ENCODE assay signal across 1 cellular context in the genomic region with DNA sequence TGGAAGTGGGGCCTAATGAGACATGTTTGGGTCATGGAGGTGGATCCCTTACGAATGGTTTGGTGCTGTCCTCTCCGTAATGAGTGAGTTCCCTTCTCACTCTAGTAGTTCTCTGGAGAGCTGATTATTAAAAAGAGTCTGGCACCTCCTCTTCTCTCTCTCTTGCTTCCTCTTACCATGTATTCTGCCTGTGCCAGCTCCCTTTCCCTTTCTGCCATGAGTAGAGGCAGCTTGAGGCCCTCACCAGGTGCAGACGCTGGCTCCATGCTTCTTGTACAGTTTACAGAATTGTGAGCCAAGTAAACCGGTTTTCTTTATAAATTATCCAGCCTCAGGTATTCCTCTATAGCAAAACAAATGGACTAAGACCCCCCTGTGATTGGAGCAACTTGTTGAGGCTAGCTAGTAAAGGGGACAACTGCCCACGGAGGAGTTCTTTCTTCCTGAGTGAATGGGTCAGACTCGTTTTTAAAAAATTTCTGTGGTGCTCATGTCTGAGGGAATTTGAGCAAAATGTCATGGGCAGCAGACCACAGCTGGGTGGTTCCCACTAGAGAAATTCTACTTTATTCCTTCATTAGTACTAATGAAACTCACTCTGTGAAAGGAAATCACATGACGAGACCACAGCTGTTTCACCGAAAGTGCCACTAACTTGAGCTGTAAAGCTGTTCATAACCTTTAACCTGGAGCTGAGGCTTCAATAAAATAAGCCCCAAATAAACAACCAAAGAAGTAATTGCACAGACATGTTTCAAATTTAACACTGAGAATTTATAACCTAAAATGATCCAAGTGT.
A peak's percentile ranks its signal among the peaks of the same experiment; 100 is the strongest.
TF ChIP-seq lines count a peak whose summit lies in the region.

No MANE protein-coding gene starts in this region.

TF ChIP-seq in GM12878, 131 proteins besides CTCF, POLR2A, EP300 and RAD21 (continued from another document and continues in another):
- TF ChIP-seq, protein P1, sequence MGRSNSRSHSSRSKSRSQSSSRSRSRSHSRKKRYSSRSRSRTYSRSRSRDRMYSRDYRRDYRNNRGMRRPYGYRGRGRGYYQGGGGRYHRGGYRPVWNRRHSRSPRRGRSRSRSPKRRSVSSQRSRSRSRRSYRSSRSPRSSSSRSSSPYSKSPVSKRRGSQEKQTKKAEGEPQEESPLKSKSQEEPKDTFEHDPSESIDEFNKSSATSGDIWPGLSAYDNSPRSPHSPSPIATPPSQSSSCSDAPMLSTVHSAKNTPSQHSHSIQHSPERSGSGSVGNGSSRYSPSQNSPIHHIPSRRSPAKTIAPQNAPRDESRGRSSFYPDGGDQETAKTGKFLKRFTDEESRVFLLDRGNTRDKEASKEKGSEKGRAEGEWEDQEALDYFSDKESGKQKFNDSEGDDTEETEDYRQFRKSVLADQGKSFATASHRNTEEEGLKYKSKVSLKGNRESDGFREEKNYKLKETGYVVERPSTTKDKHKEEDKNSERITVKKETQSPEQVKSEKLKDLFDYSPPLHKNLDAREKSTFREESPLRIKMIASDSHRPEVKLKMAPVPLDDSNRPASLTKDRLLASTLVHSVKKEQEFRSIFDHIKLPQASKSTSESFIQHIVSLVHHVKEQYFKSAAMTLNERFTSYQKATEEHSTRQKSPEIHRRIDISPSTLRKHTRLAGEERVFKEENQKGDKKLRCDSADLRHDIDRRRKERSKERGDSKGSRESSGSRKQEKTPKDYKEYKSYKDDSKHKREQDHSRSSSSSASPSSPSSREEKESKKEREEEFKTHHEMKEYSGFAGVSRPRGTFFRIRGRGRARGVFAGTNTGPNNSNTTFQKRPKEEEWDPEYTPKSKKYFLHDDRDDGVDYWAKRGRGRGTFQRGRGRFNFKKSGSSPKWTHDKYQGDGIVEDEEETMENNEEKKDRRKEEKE (IDR thresholded peaks at IDR 0.05) = no peak
- TF ChIP-seq POLR2AphosphoS5 (IDR thresholded peaks at IDR 0.05; ENCODE audit: low read length) = no peak
- TF ChIP-seq STAT1 (conservative IDR thresholded peaks at IDR 0.05) = no peak
- no peak for TF ChIP-seq FOXK2 (IDR thresholded peaks at IDR 0.05)
- peak; percentile 32; the same call in 1 of the 2 replicates for TF ChIP-seq PML (IDR thresholded peaks at IDR 0.05; ENCODE audit: low read length)
- TF ChIP-seq ZNF24 (IDR thresholded peaks at IDR 0.05) = peak; percentile 95
- TF ChIP-seq, protein P2, sequence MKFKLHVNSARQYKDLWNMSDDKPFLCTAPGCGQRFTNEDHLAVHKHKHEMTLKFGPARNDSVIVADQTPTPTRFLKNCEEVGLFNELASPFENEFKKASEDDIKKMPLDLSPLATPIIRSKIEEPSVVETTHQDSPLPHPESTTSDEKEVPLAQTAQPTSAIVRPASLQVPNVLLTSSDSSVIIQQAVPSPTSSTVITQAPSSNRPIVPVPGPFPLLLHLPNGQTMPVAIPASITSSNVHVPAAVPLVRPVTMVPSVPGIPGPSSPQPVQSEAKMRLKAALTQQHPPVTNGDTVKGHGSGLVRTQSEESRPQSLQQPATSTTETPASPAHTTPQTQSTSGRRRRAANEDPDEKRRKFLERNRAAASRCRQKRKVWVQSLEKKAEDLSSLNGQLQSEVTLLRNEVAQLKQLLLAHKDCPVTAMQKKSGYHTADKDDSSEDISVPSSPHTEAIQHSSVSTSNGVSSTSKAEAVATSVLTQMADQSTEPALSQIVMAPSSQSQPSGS (IDR thresholded peaks at IDR 0.05; ENCODE audit: low read length) = peak; percentile 83
- TF ChIP-seq BMI1 (IDR thresholded peaks at IDR 0.05; ENCODE audit: borderline replicate concordance) = peak; percentile 58
- peak; percentile 65 for TF ChIP-seq SMAD1 (IDR thresholded peaks at IDR 0.05; ENCODE audit: low read depth, partially characterized antibody)
- TF ChIP-seq RELA (IDR thresholded peaks at IDR 0.05; ENCODE audit: borderline replicate concordance, partially characterized antibody) = no peak
- peak; percentile 27; the same call in 1 of the 2 replicates for TF ChIP-seq ZSCAN29 (IDR thresholded peaks at IDR 0.05)
- TF ChIP-seq BHLHE40 (IDR thresholded peaks at IDR 0.05; ENCODE audit: borderline replicate concordance in 1 of 2, low read depth in 2 of 2, low read length in 1 of 2) = peak; percentile 94 to 97
- TF ChIP-seq NFIC (IDR thresholded peaks at IDR 0.05; ENCODE audit: low read depth, low read length) = peak; percentile 82
- TF ChIP-seq, protein P3, sequence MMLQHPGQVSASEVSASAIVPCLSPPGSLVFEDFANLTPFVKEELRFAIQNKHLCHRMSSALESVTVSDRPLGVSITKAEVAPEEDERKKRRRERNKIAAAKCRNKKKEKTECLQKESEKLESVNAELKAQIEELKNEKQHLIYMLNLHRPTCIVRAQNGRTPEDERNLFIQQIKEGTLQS (IDR thresholded peaks at IDR 0.05; ENCODE audit: borderline replicate concordance, extremely low read depth, low read depth, low read length) = no peak
- TF ChIP-seq, protein P4, sequence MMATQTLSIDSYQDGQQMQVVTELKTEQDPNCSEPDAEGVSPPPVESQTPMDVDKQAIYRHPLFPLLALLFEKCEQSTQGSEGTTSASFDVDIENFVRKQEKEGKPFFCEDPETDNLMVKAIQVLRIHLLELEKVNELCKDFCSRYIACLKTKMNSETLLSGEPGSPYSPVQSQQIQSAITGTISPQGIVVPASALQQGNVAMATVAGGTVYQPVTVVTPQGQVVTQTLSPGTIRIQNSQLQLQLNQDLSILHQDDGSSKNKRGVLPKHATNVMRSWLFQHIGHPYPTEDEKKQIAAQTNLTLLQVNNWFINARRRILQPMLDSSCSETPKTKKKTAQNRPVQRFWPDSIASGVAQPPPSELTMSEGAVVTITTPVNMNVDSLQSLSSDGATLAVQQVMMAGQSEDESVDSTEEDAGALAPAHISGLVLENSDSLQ (IDR thresholded peaks at IDR 0.05) = peak; percentile 28; the same call in 1 of the 2 replicates
- TF ChIP-seq ZNF217 (IDR thresholded peaks at IDR 0.05) = peak; percentile 46
- TF ChIP-seq ZNF687 (IDR thresholded peaks at IDR 0.05) = peak; percentile 95
- TF ChIP-seq, protein P5, sequence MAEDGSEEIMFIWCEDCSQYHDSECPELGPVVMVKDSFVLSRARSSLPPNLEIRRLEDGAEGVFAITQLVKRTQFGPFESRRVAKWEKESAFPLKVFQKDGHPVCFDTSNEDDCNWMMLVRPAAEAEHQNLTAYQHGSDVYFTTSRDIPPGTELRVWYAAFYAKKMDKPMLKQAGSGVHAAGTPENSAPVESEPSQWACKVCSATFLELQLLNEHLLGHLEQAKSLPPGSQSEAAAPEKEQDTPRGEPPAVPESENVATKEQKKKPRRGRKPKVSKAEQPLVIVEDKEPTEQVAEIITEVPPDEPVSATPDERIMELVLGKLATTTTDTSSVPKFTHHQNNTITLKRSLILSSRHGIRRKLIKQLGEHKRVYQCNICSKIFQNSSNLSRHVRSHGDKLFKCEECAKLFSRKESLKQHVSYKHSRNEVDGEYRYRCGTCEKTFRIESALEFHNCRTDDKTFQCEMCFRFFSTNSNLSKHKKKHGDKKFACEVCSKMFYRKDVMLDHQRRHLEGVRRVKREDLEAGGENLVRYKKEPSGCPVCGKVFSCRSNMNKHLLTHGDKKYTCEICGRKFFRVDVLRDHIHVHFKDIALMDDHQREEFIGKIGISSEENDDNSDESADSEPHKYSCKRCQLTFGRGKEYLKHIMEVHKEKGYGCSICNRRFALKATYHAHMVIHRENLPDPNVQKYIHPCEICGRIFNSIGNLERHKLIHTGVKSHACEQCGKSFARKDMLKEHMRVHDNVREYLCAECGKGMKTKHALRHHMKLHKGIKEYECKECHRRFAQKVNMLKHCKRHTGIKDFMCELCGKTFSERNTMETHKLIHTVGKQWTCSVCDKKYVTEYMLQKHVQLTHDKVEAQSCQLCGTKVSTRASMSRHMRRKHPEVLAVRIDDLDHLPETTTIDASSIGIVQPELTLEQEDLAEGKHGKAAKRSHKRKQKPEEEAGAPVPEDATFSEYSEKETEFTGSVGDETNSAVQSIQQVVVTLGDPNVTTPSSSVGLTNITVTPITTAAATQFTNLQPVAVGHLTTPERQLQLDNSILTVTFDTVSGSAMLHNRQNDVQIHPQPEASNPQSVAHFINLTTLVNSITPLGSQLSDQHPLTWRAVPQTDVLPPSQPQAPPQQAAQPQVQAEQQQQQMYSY (CRISPR knock-in tag; IDR thresholded peaks at IDR 0.05) = no peak
- TF ChIP-seq MXI1 (IDR thresholded peaks at IDR 0.05; ENCODE audit: low read depth, low read length) = no peak
- TF ChIP-seq NFYA (IDR thresholded peaks at IDR 0.05; ENCODE audit: borderline replicate concordance, low read depth, low read length) = no peak
- TF ChIP-seq MTA3 (IDR thresholded peaks at IDR 0.05; ENCODE audit: borderline replicate concordance, low read length) = no peak; the same call in 1 of the 2 replicates
- TF ChIP-seq RUNX3 (IDR thresholded peaks at IDR 0.05; ENCODE audit: low read length) = peak; percentile 95
- peak; percentile 90 for TF ChIP-seq IKZF1 (conservative IDR thresholded peaks at IDR 0.05)
- TF ChIP-seq NR2F1 (conservative IDR thresholded peaks at IDR 0.05) = peak; percentile 99
- TF ChIP-seq NR2C1 (IDR thresholded peaks at IDR 0.05) = peak; percentile 92
- TF ChIP-seq YY1 (IDR thresholded peaks at IDR 0.05; ENCODE audit: low read depth, low read length) = no peak
- peak; percentile 84 for TF ChIP-seq PAX5 (IDR thresholded peaks at IDR 0.05; ENCODE audit: borderline replicate concordance, low read depth, low read length)
- peak in 1 of 2 experiments; percentile 70; a peak in 1 of 4 replicates for TF ChIP-seq ETV6 (conservative IDR thresholded peaks at IDR 0.05 in 1 of 2, IDR thresholded peaks at IDR 0.05 in 1 of 2; ENCODE audit: borderline replicate concordance in 1 of 2, low read depth in 1 of 2)
- peak; percentile 75 for TF ChIP-seq ATF7 (IDR thresholded peaks at IDR 0.05; ENCODE audit: low read depth)
- TF ChIP-seq IRF4 (IDR thresholded peaks at IDR 0.05; ENCODE audit: low read depth, low read length) = 0 out of 2 replicates have a peak, but pooled peaks have one; percentile 52
- peak; percentile 74; the same call in 1 of the 2 replicates for TF ChIP-seq DPF2 (IDR thresholded peaks at IDR 0.05)
- TF ChIP-seq NRF1 (conservative IDR thresholded peaks at IDR 0.05; ENCODE audit: low read depth, low read length) = no peak
- no peak; the same call in 1 of the 2 replicates for TF ChIP-seq ZBED1 (IDR thresholded peaks at IDR 0.05; ENCODE audit: borderline replicate concordance)
- TF ChIP-seq KDM1A (IDR thresholded peaks at IDR 0.05; ENCODE audit: borderline replicate concordance) = no peak
- no peak for TF ChIP-seq ZBTB4 (CRISPR knock-in tag; IDR thresholded peaks at IDR 0.05)
- TF ChIP-seq MYB (IDR thresholded peaks at IDR 0.05; ENCODE audit: borderline replicate concordance, low read depth, low read length) = no peak
- TF ChIP-seq JUND (IDR thresholded peaks at IDR 0.05; ENCODE audit: low read depth, low read length) = no peak
- no peak for TF ChIP-seq ESRRA (IDR thresholded peaks at IDR 0.05; ENCODE audit: low read length)
- TF ChIP-seq TBL1XR1 (IDR thresholded peaks at IDR 0.05; ENCODE audit: low read depth, low read length) = peak; percentile 92
- TF ChIP-seq RELB (IDR thresholded peaks at IDR 0.05; ENCODE audit: low read depth) = peak; percentile 95
